ENCODE assay signal across 9 cellular contexts in genomic region chr12:120118710-120119097, GRCh38. TPM values are rescaled to one million over a fixed set of nuclear protein-coding genes. Genes with fewer than 3 reads are reported as not detected.
DNase-seq lines count a peak whose midpoint lies in the region; ATAC-seq and TF ChIP-seq lines count a peak whose summit lies in the region.
"Had no signal": no experiment of that assay in that cellular context is flagged by ENCODE, and none has a peak within 500 bp of the region (broad histone marks: within the 10 kb centered on the region; RNA-seq: fewer than 3 reads in every experiment).

No MANE protein-coding gene starts in this region.

- H3K4me1 ChIP-seq in Panc1 (ENCODE audit: control insufficient read depth, insufficient read depth, low read length) (peaks cover 17% of the 10 kb centered on the region), sigmoid colon (peaks cover 0 to 58% (median 43%) of the 10 kb centered on the region in 4 donors)

- no peak for TF ChIP-seq CTCF in Panc1 (IDR thresholded peaks at IDR 0.05)
- TF ChIP-seq CTCF in epithelial cell of proximal tubule (conservative IDR thresholded peaks at IDR 0.05; ENCODE audit: low read depth, low read length) = no peak
- TF ChIP-seq CTCF in sigmoid colon (IDR thresholded peaks at IDR 0.05) = no peak

- no peak for TF ChIP-seq EP300 in sigmoid colon (IDR thresholded peaks at IDR 0.05)

- 76 to 78% methylated on average over 3 of the region's 3 CpGs for WGBS in sigmoid colon, 2 donors

- DNase-seq in EL (peak; percentile 47), Panc1 (ENCODE audit: low read depth, low spot score) (no peak), epithelial cell of proximal tubule (ENCODE audit: low read depth) (no peak), sigmoid colon (no peak), DMS 273 treated with DMSO at 0.1 percent for 48 hours (lab: John Stamatoyannopoulos, UW) (no peak), NCI-H2171 treated with DMSO at 0.1 percent for 48 hours (lab: John Stamatoyannopoulos, UW) (no peak), SHP77 (lab: John Stamatoyannopoulos, UW) (no peak), HEK293T (ENCODE audit: extremely low spot score) (no peak)
- DNase-seq: uterus had no signal

- H3K4me3 ChIP-seq in Panc1 (ENCODE audit: low read depth in 2 of 2, low read length in 2 of 2) (peak overlapping the region; percentile 79 to 80), epithelial cell of proximal tubule (ENCODE audit: low read depth, low read length) (peak overlapping the region; percentile 95), sigmoid colon (peak overlapping the region in 1 of 4 donors; percentile 81)

- no TSS peak for BruUV-seq in Panc1 (replicated peaks; lab: Mats Ljungman, UMichigan)

- H3K9me3 ChIP-seq in Panc1 (ENCODE audit: control insufficient read depth, insufficient read depth, low read depth, low read length) (no peaks in the 10 kb centered on the region), sigmoid colon (no peaks in the 10 kb centered on the region)
- H3K9me3 ChIP-seq: uterus had no signal

- CTCF ChIA-PET in Panc1 (lab: Charles Lee) (interaction anchor here (0.5 kb wide), 1 partner anchor 84 kb away, joined by 4 read pairs; no protein-coding TSS in a partner anchor), HEK293T (lab: Yijun Ruan, JAX) (interaction anchor here (0.8 kb wide), 1 partner anchor 31 kb away, joined by 3 read pairs; no protein-coding TSS in a partner anchor)

- peak overlapping the region; percentile 55 for H3K27ac ChIP-seq in Panc1 (ENCODE audit: low read length)
- peak overlapping the region; percentile 2 to 98 (median 66) for H3K27ac ChIP-seq in sigmoid colon
- H3K27ac ChIP-seq: uterus had no signal

- no peak for ATAC-seq in Panc1

- no peak for TF ChIP-seq POLR2A in sigmoid colon (IDR thresholded peaks at IDR 0.05)

- in situ Hi-C loops in Panc1 (cut with HindIII; ENCODE audit: low pct_unique_long_range_greater_than_20kb, low sequenced_read_pairs) = no loop called here

- H3K27me3 ChIP-seq in Panc1 (ENCODE audit: control insufficient read depth, insufficient read depth, low read length) (no peaks in the 10 kb centered on the region), sigmoid colon (no peaks in the 10 kb centered on the region)
- H3K27me3 ChIP-seq: uterus had no signal

- intact Hi-C loops in Panc1 (cut with micrococcal nuclease; ENCODE audit: unreplicated experiment) (no loop called here), sigmoid colon (cut with DNase I) (loop anchor here (5.0 kb wide), 1 partner anchor 84 kb away; the partner anchor contains the start of gene RPLP0)

- POLR2A ChIA-PET in Panc1 (lab: Charles Lee) = no interaction called here
- POLR2A ChIA-PET in HEK293T (lab: Yijun Ruan, JAX) = interaction anchor here (0.6 to 4.0 kb wide), 3 partner anchors 8 to 310 kb away, joined by 3 to 42 read pairs (median 30); partner anchors contain the start of gene RPLP0

- no peaks in the 10 kb centered on the region for H3K36me3 ChIP-seq in Panc1 (ENCODE audit: control insufficient read depth, insufficient read depth, low read length)
- H3K36me3 ChIP-seq in sigmoid colon = no peaks in the 10 kb centered on the region
- H3K36me3 ChIP-seq: uterus had no signal

TF ChIP-seq in HEK293T, 16 proteins besides CTCF, POLR2A, EP300 and RAD21:
- TF ChIP-seq HDGF (IDR thresholded peaks at IDR 0.05; ENCODE audit: borderline replicate concordance) = no peak
- no peak for TF ChIP-seq L3MBTL2 (conservative IDR thresholded peaks at IDR 0.05)
- TF ChIP-seq FOXK2 (IDR thresholded peaks at IDR 0.05) = no peak
- no peak for TF ChIP-seq LEF1 (IDR thresholded peaks at IDR 0.05; ENCODE audit: borderline replicate concordance)
- TF ChIP-seq CTBP1 (IDR thresholded peaks at IDR 0.05; ENCODE audit: borderline replicate concordance) = no peak
- TF ChIP-seq TARDBP (IDR thresholded peaks at IDR 0.05) = no peak
- no peak for TF ChIP-seq ZNF384 (IDR thresholded peaks at IDR 0.05)
- no peak for TF ChIP-seq SUZ12 (IDR thresholded peaks at IDR 0.05)
- no peak for TF ChIP-seq BHLHE40 (IDR thresholded peaks at IDR 0.05; ENCODE audit: borderline replicate concordance)
- no peak for TF ChIP-seq ELF4 (IDR thresholded peaks at IDR 0.05)
- TF ChIP-seq PKNOX1 (IDR thresholded peaks at IDR 0.05) = no peak
- TF ChIP-seq FOXM1 (IDR thresholded peaks at IDR 0.05; ENCODE audit: borderline replicate concordance) = no peak
- TF ChIP-seq FOXA1 (IDR thresholded peaks at IDR 0.05) = no peak
- no peak for TF ChIP-seq SP1 (IDR thresholded peaks at IDR 0.05)
- TF ChIP-seq NFRKB (IDR thresholded peaks at IDR 0.05) = no peak
- no peak for TF ChIP-seq ARNT (IDR thresholded peaks at IDR 0.05)

RNA-seq across cellular contexts. Expression of gene RAB35, which starts 2.2 kb away (rescaled TPM):
- 62.0 TPM for total RNA-seq in Panc1 (2021; ENCODE audit: unreplicated experiment)
- 90.8 TPM for polyA plus RNA-seq in Panc1 (2012; ENCODE audit: insufficient read length)
- 18.6 and 43.6 TPM in 2 replicates for total RNA-seq in epithelial cell of proximal tubule
- 10 to 100 TPM; 17.5 to 25.4 (median 22.3) TPM for total RNA-seq in sigmoid colon
- polyA plus RNA-seq in sigmoid colon = 10 to 100 TPM; 24.6 to 43.0 (median 33.5) TPM
